21 cellular contexts compared by ENCODE assay signal in the genomic region with DNA sequence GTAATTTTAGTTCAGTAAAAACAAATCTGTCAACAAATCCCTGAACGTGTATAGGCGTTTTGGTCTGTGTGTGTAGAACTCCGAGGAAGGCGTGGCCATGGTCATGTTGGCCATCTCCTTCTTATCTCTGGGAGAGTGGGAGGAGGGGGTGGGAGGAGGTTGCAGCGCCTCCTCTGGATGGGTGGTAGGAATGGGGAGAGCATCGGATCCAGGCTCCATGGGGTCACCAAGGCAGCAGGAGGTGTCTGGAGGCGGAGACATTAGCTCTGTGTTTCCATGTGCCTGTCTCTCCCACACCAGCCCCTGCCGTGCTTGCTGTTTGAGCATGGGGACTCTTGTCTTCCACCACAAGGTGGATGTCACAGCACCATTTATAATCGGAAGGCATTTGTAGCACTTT. TPM values are rescaled to one million over a fixed set of nuclear protein-coding genes. Genes with fewer than 3 reads are reported as not detected.
DNase-seq lines count a peak whose midpoint lies in the region; ATAC-seq and TF ChIP-seq lines count a peak whose summit lies in the region.
"Had no signal": no experiment of that assay in that cellular context is flagged by ENCODE, and none has a peak within 500 bp of the region (broad histone marks: within the 10 kb centered on the region; RNA-seq: fewer than 3 reads in every experiment).

No MANE protein-coding gene starts in this region.

- H3K27ac Mint-ChIP-seq in T-helper 17 cell: no peak overlapping the region

- no peak overlapping the region for H3K4me2 ChIP-seq in DOHH2 (ENCODE audit: low read length)
- no peak overlapping the region for H3K4me2 ChIP-seq in HCT116 (ENCODE audit: low read length)
- H3K4me2 ChIP-seq: BLaER1, smooth muscle cell had no signal

- H3K4me3 Mint-ChIP-seq in T-helper 17 cell: no peak overlapping the region
- H3K4me3 Mint-ChIP-seq: neural crest cell had no signal

- H3F3A ChIP-seq in DOHH2 (ENCODE audit: control insufficient read depth, insufficient read depth): no peaks in the 10 kb centered on the region

- H3K36me3 Mint-ChIP-seq in T-helper 17 cell (ENCODE audit: low read depth): peaks cover 7% of the 10 kb centered on the region

- no peaks in the 10 kb centered on the region for H4K20me1 ChIP-seq in DOHH2 (ENCODE audit: control insufficient read depth, insufficient read depth, low read depth, low read length)
- no peaks in the 10 kb centered on the region for H4K20me1 ChIP-seq in HCT116 (ENCODE audit: insufficient read depth)
- H4K20me1 ChIP-seq: BLaER1 had no signal

- H3K27ac ChIP-seq in DOHH2 (ENCODE audit: low read depth, low read length): no peak overlapping the region
- H3K27ac ChIP-seq in HCT116 (ENCODE audit: low read depth, low read length): no peak overlapping the region
- H3K27ac ChIP-seq: BLaER1, Peyer's patch, psoas muscle had no signal

- peak overlapping the region; percentile 60 for H2AFZ ChIP-seq in HCT116 (ENCODE audit: low read depth, low read length, poor library complexity, severe bottlenecking)

- H3K79me2 ChIP-seq in DOHH2 (ENCODE audit: control insufficient read depth, low read length) (no peaks in the 10 kb centered on the region), HCT116 (ENCODE audit: insufficient read depth, low read length) (no peaks in the 10 kb centered on the region)

- ATAC-seq in HCT116: peak; percentile 98
- ATAC-seq in T-helper 17 cell: no peak
- no peak; the same call in 2 of the 3 replicates for ATAC-seq in SK-N-SH treated with all-trans-retinoic acid at 6 μM for 48 hours
- ATAC-seq: psoas muscle had no signal

- no peak overlapping the region for H3K9ac ChIP-seq in HCT116 (ENCODE audit: low read length)
- H3K9ac ChIP-seq: BLaER1 had no signal

- H3K27me3 Mint-ChIP-seq in T-helper 17 cell: peaks cover 18% of the 10 kb centered on the region

- H3K4me1 ChIP-seq in DOHH2 (ENCODE audit: control insufficient read depth, low read length) (no peaks in the 10 kb centered on the region; the same call in 1 of the 2 replicates), HCT116 (ENCODE audit: control insufficient read depth in 1 of 2, insufficient read depth in 2 of 2, low read length in 2 of 2) (no peaks in the 10 kb centered on the region; a peak in 2 of 4 replicates)
- H3K4me1 ChIP-seq: BLaER1, Peyer's patch, psoas muscle had no signal

- H3K36me3 ChIP-seq in DOHH2 (ENCODE audit: control insufficient read depth, low read length) (no peaks in the 10 kb centered on the region), HCT116 (ENCODE audit: control insufficient read depth in 1 of 2, insufficient read depth in 2 of 2, low read length in 2 of 2) (no peaks in the 10 kb centered on the region)
- H3K36me3 ChIP-seq: BLaER1, Peyer's patch had no signal

- peaks cover 2% of the 10 kb centered on the region for H3K4me1 Mint-ChIP-seq in T-helper 17 cell

- H3K27me3 ChIP-seq in DOHH2 (ENCODE audit: control insufficient read depth, low read length): 0 out of 2 replicates have a peak, but pooled peaks cover 3% of the 10 kb centered on the region
- H3K27me3 ChIP-seq in HCT116 (ENCODE audit: insufficient read depth, low read length): no peaks in the 10 kb centered on the region
- H3K27me3 ChIP-seq: BLaER1, Peyer's patch had no signal

- TF ChIP-seq RAD21 in HCT116 (IDR thresholded peaks at IDR 0.05; ENCODE audit: low read depth): no peak

- TF ChIP-seq CTCF in DOHH2 (IDR thresholded peaks at IDR 0.05; ENCODE audit: low read depth, low read length, poor library complexity, severe bottlenecking) (peak; percentile 14), HCT116 (IDR thresholded peaks at IDR 0.05 in 2 of 3, conservative IDR thresholded peaks at IDR 0.05 in 1 of 3; ENCODE audit: borderline replicate concordance in 1 of 3, insufficient read depth in 1 of 3, low read depth in 2 of 3, low read length in 2 of 3) (peak in 2 of 3 experiments; percentile 40 to 50; a peak in 4 of 6 replicates)

- H3K9me3 ChIP-seq in DOHH2 (ENCODE audit: control insufficient read depth, insufficient read depth, low read length) (no peaks in the 10 kb centered on the region), HCT116 (ENCODE audit: control insufficient read depth in 1 of 2, insufficient read depth in 1 of 2, low read depth in 1 of 2, low read length in 2 of 2) (no peaks in the 10 kb centered on the region), T-helper 17 cell (ENCODE audit: control insufficient read depth, low read length, poor library complexity, severe bottlenecking) (no peaks in the 10 kb centered on the region)
- H3K9me3 ChIP-seq: BLaER1, Peyer's patch, psoas muscle had no signal

- POLR2A ChIA-PET in HCT116 (lab: Charles Lee): no interaction called here

- intact Hi-C loops in HCT116 (cut with micrococcal nuclease): no loop called here

- H3K9me2 ChIP-seq in DOHH2 (replicated peaks; ENCODE audit: control insufficient read depth, low read length) (no peaks in the 10 kb centered on the region), HCT116 (ENCODE audit: insufficient read depth) (no peaks in the 10 kb centered on the region)

- DNase-seq in HCT116 (ENCODE audit: low read depth, low spot score) (no peak), SK-N-DZ (ENCODE audit: low spot score) (peak; percentile 16), islet precursor cell (peak; percentile 48), T-helper 17 cell (no peak), SW 1271 (lab: John Stamatoyannopoulos, UW) (no peak)
- DNase-seq: activated naive CD4-positive, alpha-beta T cell treated with Interleukin-2 at 50 U/mL for 16 hours; aorta; effector memory CD4-positive, alpha-beta T cell; hypothalamus; NCI-H2081; NCI-H526 treated with DMSO at 0.1 percent for 48 hours; Peyer's patch; psoas muscle; stimulated activated CD4-positive, alpha-beta T cell treated with anti-CD3 and anti-CD28 coated beads, Interleukin-4, amount 100 ng/mL, for 4 hours had no signal

- RAD21 ChIA-PET in HCT116 (lab: Charles Lee; ENCODE audit: low non-redundant PET in 1 of 2, low total read pairs in 2 of 2, uncharacterized antibody in 2 of 2, unreplicated experiment in 2 of 2): no interaction called here

- no TSS peak for BruUV-seq in HCT116 (replicated peaks; lab: Mats Ljungman, UMichigan)

- CTCF ChIA-PET in HCT116 (lab: Charles Lee): no interaction called here

- H3K4me3 ChIP-seq in DOHH2 (ENCODE audit: low read length) (no peak overlapping the region), HCT116 (replicated peaks in 1 of 2; ENCODE audit: low read depth in 1 of 2, low read length in 2 of 2) (no peak overlapping the region)
- H3K4me3 ChIP-seq: BLaER1, Peyer's patch, psoas muscle, smooth muscle cell had no signal

- no peak for TF ChIP-seq POLR2A in HCT116 (IDR thresholded peaks at IDR 0.05; ENCODE audit: borderline replicate concordance, extremely low read depth, insufficient read depth, insufficient read length)

TF ChIP-seq in HCT116, 20 proteins besides CTCF, POLR2A, EP300 and RAD21:
- TF ChIP-seq EGR1 (IDR thresholded peaks at IDR 0.05; ENCODE audit: low read depth): 0 out of 2 replicates have a peak, but pooled peaks have one; percentile 20
- TF ChIP-seq CEBPB (IDR thresholded peaks at IDR 0.05; ENCODE audit: low read depth): no peak
- no peak for TF ChIP-seq POLR2AphosphoS5 (IDR thresholded peaks at IDR 0.05; ENCODE audit: low read depth, low read length)
TF ChIP-seq in HCT116: peak in this region for 1.

TF ChIP-seq in SK-N-SH treated with all-trans-retinoic acid at 6 μM for 48 hours, 23 proteins besides CTCF, POLR2A, EP300 and RAD21:
- no peak for TF ChIP-seq ZFP3 (CRISPR knock-in tag; IDR thresholded peaks at IDR 0.05)
- TF ChIP-seq OSR1 (CRISPR knock-in tag; IDR thresholded peaks at IDR 0.05): no peak
- no peak for TF ChIP-seq GLIS3 (CRISPR knock-in tag; IDR thresholded peaks at IDR 0.05)
- TF ChIP-seq TOX (CRISPR knock-in tag; IDR thresholded peaks at IDR 0.05; ENCODE audit: borderline replicate concordance): no peak
- TF ChIP-seq SNAI2 (CRISPR knock-in tag; IDR thresholded peaks at IDR 0.05): no peak

RNA-seq across cellular contexts. Expression of gene TRPM1, which starts 34.5 kb away (rescaled TPM):
- total RNA-seq in HCT116 (2021; ENCODE audit: unreplicated experiment) (not detected), T-helper 17 cell (not detected)
- polyA plus RNA-seq in HCT116 (2012): not detected in 2 replicates
- 0.16 TPM in 1 of 2 replicates, not detected in the other for polyA plus RNA-seq in SK-N-DZ (2014; cell fraction: cytosol; rRNA removed)
- not detected in 2 replicates for polyA plus RNA-seq in SK-N-DZ (2014; cell fraction: nucleus; rRNA removed)
- total RNA-seq: aorta, mononuclear cell, neural crest cell, Peyer's patch, psoas muscle, smooth muscle cell, subcutaneous adipose tissue had no signal
- polyA plus RNA-seq: aorta, smooth muscle cell had no signal

Comparison
In these comparisons a context has a peak if more than half of its experiments do, and no peak if none do; other contexts are left out.
1. DNase-seq: peak in SK-N-DZ (single experiment) and islet precursor cell (single experiment); none in HCT116 (single experiment), T-helper 17 cell (0 of 3) and SW 1271 (0 of 2).